Comparison of ENCODE assay signal across 23 cellular contexts in the genomic region with DNA sequence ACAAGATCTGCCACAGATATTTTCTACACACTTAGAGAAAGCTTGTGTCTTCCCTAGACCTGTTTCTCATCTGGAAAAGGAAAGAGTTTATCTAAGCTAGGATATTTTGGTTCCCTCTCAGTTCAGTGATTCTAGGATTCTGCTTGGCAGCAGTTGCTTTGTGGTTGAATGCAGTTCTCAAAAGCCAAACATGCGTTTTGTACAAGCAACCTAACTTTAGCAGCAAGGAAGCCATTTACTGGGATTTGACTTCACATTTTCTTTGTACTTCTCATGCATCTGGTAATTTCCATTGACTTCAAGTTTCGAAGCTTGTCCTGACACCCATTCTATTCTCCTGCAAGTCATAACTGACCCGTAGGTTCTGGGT. TPM values are rescaled to one million over a fixed set of nuclear protein-coding genes. Genes with fewer than 3 reads are reported as not detected.
"Had no signal": no experiment of that assay in that cellular context is flagged by ENCODE, and none has a peak within 500 bp of the region (broad histone marks: within the 10 kb centered on the region; RNA-seq: fewer than 3 reads in every experiment).

No MANE protein-coding gene starts in this region.

- H3K27ac Mint-ChIP-seq: activated CD4-positive, alpha-beta memory T cell treated with anti-CD3 and anti-CD28 coated beads, Interleukin-2, amount 10 ng/mL, durations not matched to agents 7 days and 5 days; activated CD4-positive, alpha-beta T cell treated with anti-CD3 and anti-CD28 coated beads, Interleukin-2, amount 10 ng/mL, durations not matched to agents 7 days and 5 days; activated naive CD8-positive, alpha-beta T cell treated with anti-CD3 and anti-CD28 coated beads, Interleukin-2, amount 10 ng/mL, durations not matched to agents 7 days and 5 days; T-helper 17 cell had no signal

- H3K9ac ChIP-seq: KMS-11 had no signal

- DNase-seq: activated CD4-positive, alpha-beta memory T cell treated with anti-CD3 and anti-CD28 coated beads, Interleukin-2, amount 10 ng/mL, durations not matched to agents 7 days and 5 days; activated CD4-positive, alpha-beta T cell treated with anti-CD3 and anti-CD28 coated beads, Interleukin-2, amount 10 ng/mL, durations not matched to agents 7 days and 5 days; activated CD4-positive, CD25-positive, alpha-beta regulatory T cell; activated CD8-positive, alpha-beta memory T cell treated with anti-CD3 and anti-CD28 coated beads, Interleukin-2, amount 50 U/mL, for 4 hours; activated naive CD4-positive, alpha-beta T cell treated with anti-CD3 and anti-CD28 coated beads, Interleukin-2, amount 50 U/mL, for 16 hours; activated naive CD8-positive, alpha-beta T cell treated with anti-CD3 and anti-CD28 coated beads, Interleukin-2, amount 10 ng/mL, durations not matched to agents 7 days and 5 days; adrenal gland; NCI-H1092 treated with DMSO at 0.1 percent for 48 hours; NCI-H1417 treated with DMSO at 0.1 percent for 48 hours; NCI-H1694 treated with DMSO at 0.1 percent for 48 hours; NCI-H2029 treated with DMSO at 0.1 percent for 48 hours; NCI-H510A; NCI-H526 treated with DMSO at 0.1 percent for 48 hours; NCI-H82; PC-3; SHP77; T-helper 17 cell; T-helper 9 cell had no signal

- H3K27me3 Mint-ChIP-seq: activated CD4-positive, alpha-beta memory T cell treated with anti-CD3 and anti-CD28 coated beads, Interleukin-2, amount 10 ng/mL, durations not matched to agents 7 days and 5 days had no signal

- H3K9me3 Mint-ChIP-seq: activated CD4-positive, alpha-beta memory T cell treated with anti-CD3 and anti-CD28 coated beads, Interleukin-2, amount 10 ng/mL, durations not matched to agents 7 days and 5 days; activated CD4-positive, alpha-beta T cell treated with anti-CD3 and anti-CD28 coated beads, Interleukin-2, amount 10 ng/mL, durations not matched to agents 7 days and 5 days; activated naive CD8-positive, alpha-beta T cell treated with anti-CD3 and anti-CD28 coated beads, Interleukin-2, amount 10 ng/mL, durations not matched to agents 7 days and 5 days had no signal

- H3K4me1 Mint-ChIP-seq: T-helper 17 cell had no signal

- H3K4me2 ChIP-seq: KMS-11 had no signal

- H3K27me3 ChIP-seq: adrenal gland, cardiac muscle cell, SJSA1 had no signal

- H3K27ac ChIP-seq: cardiac muscle cell, KMS-11, SJSA1 had no signal

- H3K36me3 Mint-ChIP-seq: activated naive CD8-positive, alpha-beta T cell treated with anti-CD3 and anti-CD28 coated beads, Interleukin-2, amount 10 ng/mL, durations not matched to agents 7 days and 5 days had no signal

- FAIRE-seq: RCC 7860 had no signal

- H3K4me1 ChIP-seq: adrenal gland, SJSA1 had no signal

- H3K9me3 ChIP-seq: adrenal gland, SJSA1 had no signal

- H3K4me3 Mint-ChIP-seq: activated CD4-positive, alpha-beta memory T cell treated with anti-CD3 and anti-CD28 coated beads, Interleukin-2, amount 10 ng/mL, durations not matched to agents 7 days and 5 days; activated CD4-positive, alpha-beta T cell treated with anti-CD3 and anti-CD28 coated beads, Interleukin-2, amount 10 ng/mL, durations not matched to agents 7 days and 5 days; activated naive CD8-positive, alpha-beta T cell treated with anti-CD3 and anti-CD28 coated beads, Interleukin-2, amount 10 ng/mL, durations not matched to agents 7 days and 5 days; brain; T-helper 17 cell had no signal

- H3K36me3 ChIP-seq: adrenal gland, cardiac muscle cell, SJSA1 had no signal

- H3K4me3 ChIP-seq: adrenal gland, cardiac muscle cell, SJSA1 had no signal

- ATAC-seq: PC-3, T-helper 17 cell had no signal

RNA-seq across cellular contexts. Expression of a gene that starts 33.3 kb away (rescaled TPM):
- total RNA-seq: activated CD4-positive, alpha-beta memory T cell treated with anti-CD3 and anti-CD28 coated beads, Interleukin-2, amount 10 ng/mL, durations not matched to agents 7 days and 5 days; activated CD4-positive, alpha-beta T cell treated with anti-CD3 and anti-CD28 coated beads, Interleukin-2, amount 10 ng/mL, durations not matched to agents 7 days and 5 days; activated naive CD8-positive, alpha-beta T cell treated with anti-CD3 and anti-CD28 coated beads, Interleukin-2, amount 10 ng/mL, durations not matched to agents 7 days and 5 days; PC-3; T-helper 17 cell had no signal

RNA-seq across cellular contexts. Expression of a gene that starts 55.6 kb away (rescaled TPM):
- total RNA-seq: activated CD4-positive, alpha-beta memory T cell treated with anti-CD3 and anti-CD28 coated beads, Interleukin-2, amount 10 ng/mL, durations not matched to agents 7 days and 5 days; activated CD4-positive, alpha-beta T cell treated with anti-CD3 and anti-CD28 coated beads, Interleukin-2, amount 10 ng/mL, durations not matched to agents 7 days and 5 days; activated naive CD8-positive, alpha-beta T cell treated with anti-CD3 and anti-CD28 coated beads, Interleukin-2, amount 10 ng/mL, durations not matched to agents 7 days and 5 days; PC-3; SJSA1; T-helper 17 cell had no signal
- polyA plus RNA-seq: cardiac muscle cell had no signal
